22 cellular contexts compared by ENCODE assay signal in the genomic region with DNA sequence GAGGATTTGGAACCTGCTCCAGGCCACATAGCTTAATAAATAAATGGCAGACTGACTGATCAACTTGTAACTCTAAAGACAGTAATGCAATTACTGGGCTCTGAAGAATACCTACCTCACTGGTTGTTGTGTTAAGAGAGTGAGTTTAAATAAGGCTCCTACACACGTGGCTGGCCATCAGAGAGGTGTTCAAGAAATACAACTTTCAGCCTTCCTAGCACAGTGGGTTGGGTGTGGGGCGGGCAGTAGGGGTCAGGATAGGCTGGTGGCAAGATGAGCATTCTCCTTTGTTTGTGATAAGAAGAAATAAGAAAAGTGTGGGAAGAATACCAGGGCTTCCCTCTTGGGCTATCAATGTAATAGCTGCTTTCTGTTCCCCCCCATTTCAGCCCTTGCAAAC.
"Had no signal": no experiment of that assay in that cellular context is flagged by ENCODE, and none has a peak within 500 bp of the region (broad histone marks: within the 10 kb centered on the region; RNA-seq: fewer than 3 reads in every experiment).

No MANE protein-coding gene starts in this region.

- H3K4me1 ChIP-seq: SJSA1 had no signal

- H3K4me3 ChIP-seq: K562, SJSA1 had no signal

- H3K36me3 ChIP-seq: SJSA1 had no signal

- H3K4me2 ChIP-seq: KMS-11, SK-N-SH had no signal

- H3K9me3 ChIP-seq: SJSA1, SK-N-SH had no signal

- H3K27ac ChIP-seq: HL-60, KMS-11, SJSA1 had no signal

- DNase-seq: Kasumi-1, MM.1S, NCI-H1092 treated with DMSO at 0.1 percent for 48 hours, NCI-H1436, NCI-H187, NCI-H2029, NCI-H2081 treated with DMSO at 0.1 percent for 48 hours, NCI-H2171, NCI-H226, NCI-H446, NCI-H510A, NCI-H526, Right ventricle myocardium superior, RPMI8226, SIG-M5, SK-N-SH, SW 1271, T-cell had no signal

- H3K27me3 ChIP-seq: SJSA1 had no signal

- ATAC-seq: K562, T-cell had no signal

- H3K9ac ChIP-seq: KMS-11, SK-N-SH had no signal
